8 cellular contexts compared by ENCODE assay signal in genomic region chr22:19448739-19449421, GRCh38. TPM values are rescaled to one million over a fixed set of nuclear protein-coding genes. Genes with fewer than 3 reads are reported as not detected.
DNase-seq lines count a peak whose midpoint lies in the region; ATAC-seq and TF ChIP-seq lines count a peak whose summit lies in the region.

No MANE protein-coding gene starts in this region.

- H3K27ac ChIP-seq in osteoblast (ENCODE audit: low read depth, low read length) (no peak overlapping the region), upper lobe of right lung (no peak overlapping the region)

- H3K9me3 ChIP-seq in osteoblast (ENCODE audit: low read depth, low read length) (no peaks in the 10 kb centered on the region), upper lobe of right lung (no peaks in the 10 kb centered on the region)

- H3K4me3 ChIP-seq in GM06990 (replicated peaks; ENCODE audit: low read depth, low read length) (peak overlapping the region; percentile 85), osteoblast (ENCODE audit: insufficient read depth, low read length) (no peak overlapping the region), upper lobe of right lung (no peak overlapping the region)

- peak; percentile 32 for ATAC-seq in HG02610 (IDR thresholded peaks at IDR 0.05; ENCODE audit: unreplicated experiment)
- ATAC-seq in upper lobe of right lung: no peak

- H3K27me3 ChIP-seq in GM06990 (replicated peaks; ENCODE audit: control insufficient read depth, insufficient read depth, low read length) (no peaks in the 10 kb centered on the region), osteoblast (ENCODE audit: insufficient read depth, low read length) (no peaks in the 10 kb centered on the region), upper lobe of right lung (no peaks in the 10 kb centered on the region)

- DNase-seq in GM06990 (ENCODE audit: extremely low read depth, insufficient read length) (peak; percentile 37), osteoblast (ENCODE audit: insufficient read length, low spot score, missing footprints) (no peak), EL (no peak), NCI-H2107 treated with DMSO at 0.1 percent for 48 hours (lab: John Stamatoyannopoulos, UW; ENCODE audit: unreplicated experiment) (no peak), upper lobe of right lung (no peak), NCI-H1105 treated with DMSO at 0.1 percent for 48 hours (lab: John Stamatoyannopoulos, UW) (no peak)
- peak; percentile 12 for DNase-seq in activated T-helper 9 cell treated with anti-CD3 and anti-CD28 coated beads, Interleukin-2, amount 50 U/mL, for 16 hours (ENCODE audit: low read depth)

- H2AFZ ChIP-seq in osteoblast (ENCODE audit: low read length): no peak overlapping the region

- H3K4me1 ChIP-seq in osteoblast (ENCODE audit: insufficient read depth, low read length) (peaks cover 13% of the 10 kb centered on the region), upper lobe of right lung (peaks cover 26% of the 10 kb centered on the region)

- no peak for TF ChIP-seq CTCF in GM06990 (IDR thresholded peaks at IDR 0.05; ENCODE audit: insufficient read depth, low read length, poor library complexity, severe bottlenecking)
- TF ChIP-seq CTCF in osteoblast (IDR thresholded peaks at IDR 0.05; ENCODE audit: extremely low read depth, low read depth, low read length): no peak
- no peak for TF ChIP-seq CTCF in upper lobe of right lung (IDR thresholded peaks at IDR 0.05)

- peak overlapping the region; percentile 99 for H3K4me2 ChIP-seq in osteoblast (ENCODE audit: insufficient read depth, low read length)

- peaks cover 35% of the 10 kb centered on the region for H3K79me2 ChIP-seq in osteoblast (ENCODE audit: insufficient read depth, low read length)

- peaks cover 8% of the 10 kb centered on the region for H3K36me3 ChIP-seq in GM06990 (ENCODE audit: control insufficient read depth, insufficient read depth, low read length)
- peaks cover 46% of the 10 kb centered on the region for H3K36me3 ChIP-seq in osteoblast (ENCODE audit: insufficient read depth, low read length)
- H3K36me3 ChIP-seq in upper lobe of right lung: peaks cover 22% of the 10 kb centered on the region

- H4K20me1 ChIP-seq in osteoblast (ENCODE audit: insufficient read depth, low read length): peaks cover 8% of the 10 kb centered on the region

- intact Hi-C loops in upper lobe of right lung (cut with DNase I): no loop called here

RNA-seq across cellular contexts. Expression of gene C22orf39, which starts 1.4 kb away (rescaled TPM):
- total RNA-seq in osteoblast (14.8 and 15.0 TPM in 2 replicates), upper lobe of right lung (35.6 TPM)

RNA-seq across cellular contexts. Expression of gene MRPL40, which starts 16.5 kb away (rescaled TPM):
- total RNA-seq in osteoblast (34.4 and 35.1 TPM in 2 replicates), upper lobe of right lung (20.5 TPM)

RNA-seq across cellular contexts. Expression of gene HIRA, which starts 17.3 kb away (rescaled TPM):
- total RNA-seq in osteoblast (19.2 and 22.1 TPM in 2 replicates), upper lobe of right lung (23.3 TPM)

RNA-seq across cellular contexts. Expression of gene UFD1, which starts 30.1 kb away (rescaled TPM):
- total RNA-seq in osteoblast (53.9 and 56.8 TPM in 2 replicates), upper lobe of right lung (43.1 TPM)

RNA-seq across cellular contexts. Expression of gene CDC45, which starts 30.8 kb away (rescaled TPM):
- total RNA-seq in osteoblast: 0.72 and 1.5 TPM in 2 replicates
- total RNA-seq in upper lobe of right lung: 0.58 TPM

Comparison
In these comparisons a context has a peak if more than half of its experiments do, and no peak if none do; other contexts are left out.
1. DNase-seq: peak in GM06990 (single experiment) and activated T-helper 9 cell treated with anti-CD3 and anti-CD28 coated beads, Interleukin-2, amount 50 U/mL, for 16 hours (single experiment); none in osteoblast (single experiment), EL (single experiment), NCI-H2107 treated with DMSO at 0.1 percent for 48 hours (single experiment), upper lobe of right lung (single experiment) and NCI-H1105 treated with DMSO at 0.1 percent for 48 hours (single experiment).